In the genomic region with DNA sequence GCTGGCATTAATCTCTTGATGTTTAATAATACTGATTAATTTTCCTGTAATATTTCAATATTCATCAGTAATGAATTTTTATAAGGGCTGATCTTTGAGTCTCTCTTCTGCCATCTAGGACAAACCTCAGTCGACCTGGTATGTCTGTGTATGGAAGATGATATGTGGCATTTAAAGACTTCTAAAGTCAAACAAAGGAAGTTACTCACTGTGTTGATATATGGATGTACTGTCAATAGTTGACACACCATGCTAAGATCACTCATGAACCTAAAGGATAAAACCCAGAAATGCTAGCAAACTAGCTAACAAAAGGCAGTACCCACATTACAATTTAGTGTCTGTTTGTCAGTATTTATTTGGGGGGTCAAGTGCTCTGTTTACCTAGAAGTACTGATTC, we compare ENCODE assay signal across 10 cellular contexts.
"Had no signal": no experiment of that assay in that cellular context is flagged by ENCODE, and none has a peak within 500 bp of the region (broad histone marks: within the 10 kb centered on the region; RNA-seq: fewer than 3 reads in every experiment).

No MANE protein-coding gene starts in this region.

- H3K4me1 Mint-ChIP-seq: IgD-negative memory B cell had no signal

- H3K4me2 ChIP-seq: KMS-11 had no signal

- H3K27ac ChIP-seq: HL-60, KMS-11 had no signal

- ATAC-seq: HepG2, K562 had no signal

- H3K27ac Mint-ChIP-seq: IgD-negative memory B cell had no signal

- H3K4me3 Mint-ChIP-seq: IgD-negative memory B cell had no signal

- H3K27me3 Mint-ChIP-seq: IgD-negative memory B cell had no signal

- DNase-seq: IMR-90, Karpas-422, KBM-7, KG1 had no signal

- FAIRE-seq: HepG2, HTR-8/SVneo, K562 had no signal

- H3K4me3 ChIP-seq: K562 had no signal

- H3K9ac ChIP-seq: KMS-11 had no signal

- H3K36me3 Mint-ChIP-seq: IgD-negative memory B cell had no signal
